1 cellular context compared by ENCODE assay signal in genomic region chr2:27353762-27354596, GRCh38.
TF ChIP-seq lines count a peak whose summit lies in the region.

No MANE protein-coding gene starts in this region.

TF ChIP-seq in HEK293, 187 proteins besides CTCF, POLR2A, EP300 and RAD21 (continued from another document):
- TF ChIP-seq ZBTB49 (tag by site-specific recombination; IDR thresholded peaks at IDR 0.05; ENCODE audit: low read depth): no peak
- peak; percentile 83 for TF ChIP-seq KLF1 (tag by site-specific recombination; IDR thresholded peaks at IDR 0.05)
- TF ChIP-seq PRDM10 (tag by site-specific recombination; IDR thresholded peaks at IDR 0.05): no peak
- TF ChIP-seq ZNF596 (tag by site-specific recombination; IDR thresholded peaks at IDR 0.05): no peak
- TF ChIP-seq ZNF202 (tag by site-specific recombination; IDR thresholded peaks at IDR 0.05; ENCODE audit: borderline replicate concordance): no peak
- TF ChIP-seq ZNF518A (tag by site-specific recombination; conservative IDR thresholded peaks at IDR 0.05; ENCODE audit: low read depth): no peak
- no peak for TF ChIP-seq ZNF391 (tag by site-specific recombination; IDR thresholded peaks at IDR 0.05; ENCODE audit: borderline replicate concordance, low read depth)
- no peak for TF ChIP-seq ZSCAN30 (tag by site-specific recombination; IDR thresholded peaks at IDR 0.05)
- TF ChIP-seq SCRT2 (tag by site-specific recombination; IDR thresholded peaks at IDR 0.05): peak; percentile 77; the same call in 1 of the 2 replicates
- TF ChIP-seq SP3 (tag by site-specific recombination; IDR thresholded peaks at IDR 0.05): no peak
- TF ChIP-seq ZNF10 (tag by site-specific recombination; IDR thresholded peaks at IDR 0.05): no peak
- TF ChIP-seq ZNF146 (tag by site-specific recombination; IDR thresholded peaks at IDR 0.05): no peak
- TF ChIP-seq KLF16 (tag by site-specific recombination; IDR thresholded peaks at IDR 0.05): no peak
- no peak for TF ChIP-seq WT1 (tag by site-specific recombination; IDR thresholded peaks at IDR 0.05)
- TF ChIP-seq INSM2 (tag by site-specific recombination; IDR thresholded peaks at IDR 0.05): no peak; the same call in 1 of the 2 replicates
- no peak for TF ChIP-seq ZNF433 (tag by site-specific recombination; IDR thresholded peaks at IDR 0.05; ENCODE audit: low read depth)
- no peak for TF ChIP-seq ZBTB44 (tag by site-specific recombination; IDR thresholded peaks at IDR 0.05)
- no peak for TF ChIP-seq ZNF626 (tag by site-specific recombination; IDR thresholded peaks at IDR 0.05)
